ENCODE assay signal across 4 cellular contexts in the genomic region with DNA sequence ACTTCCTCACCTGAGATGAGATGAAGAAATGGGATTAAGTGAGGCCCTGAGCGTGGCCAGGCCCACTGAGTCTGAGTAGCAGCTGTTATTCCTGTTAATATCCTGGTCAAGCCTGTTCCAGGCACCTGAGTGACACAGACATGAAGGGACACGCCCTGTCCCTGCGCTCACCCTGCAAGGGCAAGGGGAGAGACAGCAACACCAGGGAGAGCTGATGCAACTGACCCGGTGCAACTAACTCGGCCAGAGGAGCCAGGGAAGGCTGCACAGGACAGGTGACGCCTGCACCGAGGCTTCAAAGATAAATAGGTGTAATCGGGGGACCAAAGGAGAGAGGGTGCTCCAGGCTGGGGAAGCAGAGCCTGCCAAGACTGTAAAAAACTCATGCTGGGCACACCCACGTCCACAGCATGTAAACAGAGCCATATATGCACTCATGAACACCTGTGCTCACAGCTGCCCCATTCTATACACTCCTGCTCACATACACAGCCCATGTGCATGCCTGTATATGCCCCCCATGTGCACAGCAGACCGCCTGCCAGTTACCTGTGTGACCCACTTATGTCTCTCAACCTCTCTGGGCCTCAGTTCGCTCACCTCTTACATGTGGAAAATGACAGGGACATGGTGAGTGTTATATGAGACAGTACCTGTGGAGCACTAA.
TF ChIP-seq lines count a peak whose summit lies in the region.

No MANE protein-coding gene starts in this region.

TF ChIP-seq in SK-N-SH, 30 proteins besides CTCF, POLR2A, EP300 and RAD21 (continues in another document):
- TF ChIP-seq GABPA (IDR thresholded peaks at IDR 0.05; ENCODE audit: low read depth) (no peak), POLR2AphosphoS5 (IDR thresholded peaks at IDR 0.05; ENCODE audit: low read depth, low read length) (no peak), JUND (IDR thresholded peaks at IDR 0.05) (no peak), FOXM1 (IDR thresholded peaks at IDR 0.05; ENCODE audit: low read depth) (no peak), GATA2 (CRISPR knock-in tag; IDR thresholded peaks at IDR 0.05) (no peak), TAF1 (IDR thresholded peaks at IDR 0.05; ENCODE audit: borderline replicate concordance, low read depth, low read length) (no peak), EZH2phosphoT487 (IDR thresholded peaks at IDR 0.05; ENCODE audit: borderline replicate concordance, low read depth) (no peak), FOSL2 (IDR thresholded peaks at IDR 0.05; ENCODE audit: borderline replicate concordance, low read depth) (no peak)
- TF ChIP-seq, protein P1, sequence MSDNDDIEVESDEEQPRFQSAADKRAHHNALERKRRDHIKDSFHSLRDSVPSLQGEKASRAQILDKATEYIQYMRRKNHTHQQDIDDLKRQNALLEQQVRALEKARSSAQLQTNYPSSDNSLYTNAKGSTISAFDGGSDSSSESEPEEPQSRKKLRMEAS (IDR thresholded peaks at IDR 0.05; ENCODE audit: low read depth): no peak
- TF ChIP-seq, protein P2, sequence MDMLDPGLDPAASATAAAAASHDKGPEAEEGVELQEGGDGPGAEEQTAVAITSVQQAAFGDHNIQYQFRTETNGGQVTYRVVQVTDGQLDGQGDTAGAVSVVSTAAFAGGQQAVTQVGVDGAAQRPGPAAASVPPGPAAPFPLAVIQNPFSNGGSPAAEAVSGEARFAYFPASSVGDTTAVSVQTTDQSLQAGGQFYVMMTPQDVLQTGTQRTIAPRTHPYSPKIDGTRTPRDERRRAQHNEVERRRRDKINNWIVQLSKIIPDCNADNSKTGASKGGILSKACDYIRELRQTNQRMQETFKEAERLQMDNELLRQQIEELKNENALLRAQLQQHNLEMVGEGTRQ (IDR thresholded peaks at IDR 0.05; ENCODE audit: borderline replicate concordance, low read depth, low read length): no peak

TF ChIP-seq in SK-N-SH treated with all-trans-retinoic acid at 6 μM for 48 hours, 23 proteins besides CTCF, POLR2A, EP300 and RAD21 (continues in another document):
- no peak for TF ChIP-seq GLIS3 (CRISPR knock-in tag; IDR thresholded peaks at IDR 0.05)
- TF ChIP-seq ARNTL (CRISPR knock-in tag; IDR thresholded peaks at IDR 0.05; ENCODE audit: borderline replicate concordance, low read depth): no peak
- no peak for TF ChIP-seq RARB (CRISPR knock-in tag; IDR thresholded peaks at IDR 0.05)
- TF ChIP-seq, protein P3, sequence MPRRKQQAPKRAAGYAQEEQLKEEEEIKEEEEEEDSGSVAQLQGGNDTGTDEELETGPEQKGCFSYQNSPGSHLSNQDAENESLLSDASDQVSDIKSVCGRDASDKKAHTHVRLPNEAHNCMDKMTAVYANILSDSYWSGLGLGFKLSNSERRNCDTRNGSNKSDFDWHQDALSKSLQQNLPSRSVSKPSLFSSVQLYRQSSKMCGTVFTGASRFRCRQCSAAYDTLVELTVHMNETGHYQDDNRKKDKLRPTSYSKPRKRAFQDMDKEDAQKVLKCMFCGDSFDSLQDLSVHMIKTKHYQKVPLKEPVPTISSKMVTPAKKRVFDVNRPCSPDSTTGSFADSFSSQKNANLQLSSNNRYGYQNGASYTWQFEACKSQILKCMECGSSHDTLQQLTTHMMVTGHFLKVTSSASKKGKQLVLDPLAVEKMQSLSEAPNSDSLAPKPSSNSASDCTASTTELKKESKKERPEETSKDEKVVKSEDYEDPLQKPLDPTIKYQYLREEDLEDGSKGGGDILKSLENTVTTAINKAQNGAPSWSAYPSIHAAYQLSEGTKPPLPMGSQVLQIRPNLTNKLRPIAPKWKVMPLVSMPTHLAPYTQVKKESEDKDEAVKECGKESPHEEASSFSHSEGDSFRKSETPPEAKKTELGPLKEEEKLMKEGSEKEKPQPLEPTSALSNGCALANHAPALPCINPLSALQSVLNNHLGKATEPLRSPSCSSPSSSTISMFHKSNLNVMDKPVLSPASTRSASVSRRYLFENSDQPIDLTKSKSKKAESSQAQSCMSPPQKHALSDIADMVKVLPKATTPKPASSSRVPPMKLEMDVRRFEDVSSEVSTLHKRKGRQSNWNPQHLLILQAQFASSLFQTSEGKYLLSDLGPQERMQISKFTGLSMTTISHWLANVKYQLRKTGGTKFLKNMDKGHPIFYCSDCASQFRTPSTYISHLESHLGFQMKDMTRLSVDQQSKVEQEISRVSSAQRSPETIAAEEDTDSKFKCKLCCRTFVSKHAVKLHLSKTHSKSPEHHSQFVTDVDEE (CRISPR knock-in tag; IDR thresholded peaks at IDR 0.05): no peak
- no peak for TF ChIP-seq ZFP3 (CRISPR knock-in tag; IDR thresholded peaks at IDR 0.05)
- TF ChIP-seq ZC3H10 (CRISPR knock-in tag; IDR thresholded peaks at IDR 0.05): no peak
- no peak for TF ChIP-seq ZFP30 (CRISPR knock-in tag; IDR thresholded peaks at IDR 0.05)
- TF ChIP-seq, protein P4, sequence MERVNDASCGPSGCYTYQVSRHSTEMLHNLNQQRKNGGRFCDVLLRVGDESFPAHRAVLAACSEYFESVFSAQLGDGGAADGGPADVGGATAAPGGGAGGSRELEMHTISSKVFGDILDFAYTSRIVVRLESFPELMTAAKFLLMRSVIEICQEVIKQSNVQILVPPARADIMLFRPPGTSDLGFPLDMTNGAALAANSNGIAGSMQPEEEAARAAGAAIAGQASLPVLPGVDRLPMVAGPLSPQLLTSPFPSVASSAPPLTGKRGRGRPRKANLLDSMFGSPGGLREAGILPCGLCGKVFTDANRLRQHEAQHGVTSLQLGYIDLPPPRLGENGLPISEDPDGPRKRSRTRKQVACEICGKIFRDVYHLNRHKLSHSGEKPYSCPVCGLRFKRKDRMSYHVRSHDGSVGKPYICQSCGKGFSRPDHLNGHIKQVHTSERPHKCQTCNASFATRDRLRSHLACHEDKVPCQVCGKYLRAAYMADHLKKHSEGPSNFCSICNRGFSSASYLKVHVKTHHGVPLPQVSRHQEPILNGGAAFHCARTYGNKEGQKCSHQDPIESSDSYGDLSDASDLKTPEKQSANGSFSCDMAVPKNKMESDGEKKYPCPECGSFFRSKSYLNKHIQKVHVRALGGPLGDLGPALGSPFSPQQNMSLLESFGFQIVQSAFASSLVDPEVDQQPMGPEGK (CRISPR knock-in tag; IDR thresholded peaks at IDR 0.05; ENCODE audit: borderline replicate concordance): no peak
- TF ChIP-seq CSDC2 (CRISPR knock-in tag; IDR thresholded peaks at IDR 0.05): no peak
- no peak for TF ChIP-seq ESRRG (CRISPR knock-in tag; IDR thresholded peaks at IDR 0.05)

TF ChIP-seq in K562, 482 proteins besides CTCF, POLR2A, EP300 and RAD21 (continues in another document):
- TF ChIP-seq, protein P5, sequence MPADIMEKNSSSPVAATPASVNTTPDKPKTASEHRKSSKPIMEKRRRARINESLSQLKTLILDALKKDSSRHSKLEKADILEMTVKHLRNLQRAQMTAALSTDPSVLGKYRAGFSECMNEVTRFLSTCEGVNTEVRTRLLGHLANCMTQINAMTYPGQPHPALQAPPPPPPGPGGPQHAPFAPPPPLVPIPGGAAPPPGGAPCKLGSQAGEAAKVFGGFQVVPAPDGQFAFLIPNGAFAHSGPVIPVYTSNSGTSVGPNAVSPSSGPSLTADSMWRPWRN (IDR thresholded peaks at IDR 0.05; ENCODE audit: low read depth): no peak
- no peak for TF ChIP-seq FOXA1 (IDR thresholded peaks at IDR 0.05; ENCODE audit: borderline replicate concordance)
- TF ChIP-seq EWSR1 (IDR thresholded peaks at IDR 0.05; ENCODE audit: borderline replicate concordance, low read depth, partially characterized antibody): no peak
- TF ChIP-seq, protein P6, sequence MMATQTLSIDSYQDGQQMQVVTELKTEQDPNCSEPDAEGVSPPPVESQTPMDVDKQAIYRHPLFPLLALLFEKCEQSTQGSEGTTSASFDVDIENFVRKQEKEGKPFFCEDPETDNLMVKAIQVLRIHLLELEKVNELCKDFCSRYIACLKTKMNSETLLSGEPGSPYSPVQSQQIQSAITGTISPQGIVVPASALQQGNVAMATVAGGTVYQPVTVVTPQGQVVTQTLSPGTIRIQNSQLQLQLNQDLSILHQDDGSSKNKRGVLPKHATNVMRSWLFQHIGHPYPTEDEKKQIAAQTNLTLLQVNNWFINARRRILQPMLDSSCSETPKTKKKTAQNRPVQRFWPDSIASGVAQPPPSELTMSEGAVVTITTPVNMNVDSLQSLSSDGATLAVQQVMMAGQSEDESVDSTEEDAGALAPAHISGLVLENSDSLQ (IDR thresholded peaks at IDR 0.05): peak; percentile 73
- TF ChIP-seq PRPF4 (IDR thresholded peaks at IDR 0.05; ENCODE audit: insufficient read depth, low read depth, low read length, poor library complexity, severe bottlenecking): no peak
- no peak for TF ChIP-seq PHB2 (IDR thresholded peaks at IDR 0.05; ENCODE audit: low read depth)
- peak; percentile 20; the same call in 1 of the 2 replicates for TF ChIP-seq BCOR (IDR thresholded peaks at IDR 0.05)
- no peak for TF ChIP-seq ZNF444 (CRISPR knock-in tag; IDR thresholded peaks at IDR 0.05)
- 0 out of 4 replicates have a peak, but pooled peaks of 1 of the 2 experiments have one; percentile 8 for TF ChIP-seq RCOR1 (IDR thresholded peaks at IDR 0.05; ENCODE audit: borderline replicate concordance in 1 of 2, low read depth in 2 of 2, low read length in 2 of 2)
- peak; percentile 82 for TF ChIP-seq CEBPG (CRISPR knock-in tag; IDR thresholded peaks at IDR 0.05)
- peak in 1 of 2 experiments; percentile 39; a peak in 1 of 4 replicates for TF ChIP-seq CEBPG (tag; conservative IDR thresholded peaks at IDR 0.05 in 1 of 2, IDR thresholded peaks at IDR 0.05 in 1 of 2)
- no peak for TF ChIP-seq ZNF507 (tag; conservative IDR thresholded peaks at IDR 0.05)
- peak; percentile 16 for TF ChIP-seq RBM25 (IDR thresholded peaks at IDR 0.05; ENCODE audit: low read depth, low read length, severe bottlenecking)
- TF ChIP-seq NR4A1 (CRISPR knock-in tag; IDR thresholded peaks at IDR 0.05): no peak
- TF ChIP-seq NR4A1 (tag; IDR thresholded peaks at IDR 0.05): no peak
- peak; percentile 27; the same call in 1 of the 2 replicates for TF ChIP-seq ATF7 (IDR thresholded peaks at IDR 0.05)
- no peak for TF ChIP-seq ETV6 (IDR thresholded peaks at IDR 0.05; ENCODE audit: borderline replicate concordance in 1 of 2, low read depth in 2 of 2, low read length in 1 of 2)
- TF ChIP-seq ETV6 (CRISPR knock-in tag; IDR thresholded peaks at IDR 0.05; ENCODE audit: borderline replicate concordance): no peak
- no peak for TF ChIP-seq ZNF224 (CRISPR knock-in tag; IDR thresholded peaks at IDR 0.05)
- no peak for TF ChIP-seq ZBTB7A (IDR thresholded peaks at IDR 0.05; ENCODE audit: borderline replicate concordance, control insufficient read depth, low read depth, low read length)
- no peak for TF ChIP-seq TGIF2 (CRISPR knock-in tag; IDR thresholded peaks at IDR 0.05)
- 0 out of 2 replicates have a peak, but pooled peaks have one; percentile 21 for TF ChIP-seq MYC (IDR thresholded peaks at IDR 0.05; ENCODE audit: low read depth, low read length)
- no peak for TF ChIP-seq MYC (CRISPR knock-in tag; IDR thresholded peaks at IDR 0.05; ENCODE audit: borderline replicate concordance, low read depth)
- TF ChIP-seq ESRRA (IDR thresholded peaks at IDR 0.05; ENCODE audit: borderline replicate concordance, low read depth): peak; percentile 35; the same call in 1 of the 2 replicates
- no peak for TF ChIP-seq MTA1 (IDR thresholded peaks at IDR 0.05; ENCODE audit: borderline replicate concordance)
- TF ChIP-seq NRF1 (conservative IDR thresholded peaks at IDR 0.05 in 1 of 2, IDR thresholded peaks at IDR 0.05 in 1 of 2): peak; percentile 18 to 33; a peak in 2 of 4 replicates

TF ChIP-seq in HepG2, 621 proteins besides CTCF, POLR2A, EP300 and RAD21 (continues in another document):
- TF ChIP-seq TGIF2 (CRISPR knock-in tag; IDR thresholded peaks at IDR 0.05) (0 out of 2 replicates have a peak, but pooled peaks have one; percentile 36), HDAC2 (CRISPR knock-in tag; IDR thresholded peaks at IDR 0.05) (0 out of 2 replicates have a peak, but pooled peaks have one; percentile 24), ZNF563 (CRISPR knock-in tag; IDR thresholded peaks at IDR 0.05) (peak; percentile 28; the same call in 1 of the 2 replicates), ZNF768 (CRISPR knock-in tag; IDR thresholded peaks at IDR 0.05) (peak; percentile 92), ZNF350 (CRISPR knock-in tag; IDR thresholded peaks at IDR 0.05; ENCODE audit: borderline replicate concordance, low read depth) (peak; percentile 13; the same call in 1 of the 2 replicates), MZF1 (CRISPR knock-in tag; IDR thresholded peaks at IDR 0.05; ENCODE audit: borderline replicate concordance) (no peak), ELF4 (CRISPR knock-in tag; IDR thresholded peaks at IDR 0.05; ENCODE audit: borderline replicate concordance) (no peak), GATAD2A (CRISPR knock-in tag; IDR thresholded peaks at IDR 0.05) (peak; percentile 49; the same call in 1 of the 2 replicates), ZNF292 (CRISPR knock-in tag; IDR thresholded peaks at IDR 0.05; ENCODE audit: borderline replicate concordance, low read depth) (0 out of 2 replicates have a peak, but pooled peaks have one; percentile 39), SP5 (CRISPR knock-in tag; IDR thresholded peaks at IDR 0.05; ENCODE audit: borderline replicate concordance, low read depth) (0 out of 2 replicates have a peak, but pooled peaks have one; percentile 27), CEBPB (IDR thresholded peaks at IDR 0.05; ENCODE audit: borderline replicate concordance, low read depth, low read length) (peak; percentile 83), THAP11 (CRISPR knock-in tag; IDR thresholded peaks at IDR 0.05) (0 out of 2 replicates have a peak, but pooled peaks have one; percentile 20)
- TF ChIP-seq, protein P1 (IDR thresholded peaks at IDR 0.05): 0 out of 2 replicates have a peak, but pooled peaks have one; percentile 11
- TF ChIP-seq, protein P7, sequence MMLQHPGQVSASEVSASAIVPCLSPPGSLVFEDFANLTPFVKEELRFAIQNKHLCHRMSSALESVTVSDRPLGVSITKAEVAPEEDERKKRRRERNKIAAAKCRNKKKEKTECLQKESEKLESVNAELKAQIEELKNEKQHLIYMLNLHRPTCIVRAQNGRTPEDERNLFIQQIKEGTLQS (CRISPR knock-in tag; IDR thresholded peaks at IDR 0.05): peak; percentile 55
- TF ChIP-seq, protein P8, sequence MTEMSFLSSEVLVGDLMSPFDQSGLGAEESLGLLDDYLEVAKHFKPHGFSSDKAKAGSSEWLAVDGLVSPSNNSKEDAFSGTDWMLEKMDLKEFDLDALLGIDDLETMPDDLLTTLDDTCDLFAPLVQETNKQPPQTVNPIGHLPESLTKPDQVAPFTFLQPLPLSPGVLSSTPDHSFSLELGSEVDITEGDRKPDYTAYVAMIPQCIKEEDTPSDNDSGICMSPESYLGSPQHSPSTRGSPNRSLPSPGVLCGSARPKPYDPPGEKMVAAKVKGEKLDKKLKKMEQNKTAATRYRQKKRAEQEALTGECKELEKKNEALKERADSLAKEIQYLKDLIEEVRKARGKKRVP (CRISPR knock-in tag; IDR thresholded peaks at IDR 0.05): peak in 1 of 2 experiments; percentile 98; a peak in 2 of 4 replicates
